Comparison of ENCODE assay signal across 30 cellular contexts in the genomic region with DNA sequence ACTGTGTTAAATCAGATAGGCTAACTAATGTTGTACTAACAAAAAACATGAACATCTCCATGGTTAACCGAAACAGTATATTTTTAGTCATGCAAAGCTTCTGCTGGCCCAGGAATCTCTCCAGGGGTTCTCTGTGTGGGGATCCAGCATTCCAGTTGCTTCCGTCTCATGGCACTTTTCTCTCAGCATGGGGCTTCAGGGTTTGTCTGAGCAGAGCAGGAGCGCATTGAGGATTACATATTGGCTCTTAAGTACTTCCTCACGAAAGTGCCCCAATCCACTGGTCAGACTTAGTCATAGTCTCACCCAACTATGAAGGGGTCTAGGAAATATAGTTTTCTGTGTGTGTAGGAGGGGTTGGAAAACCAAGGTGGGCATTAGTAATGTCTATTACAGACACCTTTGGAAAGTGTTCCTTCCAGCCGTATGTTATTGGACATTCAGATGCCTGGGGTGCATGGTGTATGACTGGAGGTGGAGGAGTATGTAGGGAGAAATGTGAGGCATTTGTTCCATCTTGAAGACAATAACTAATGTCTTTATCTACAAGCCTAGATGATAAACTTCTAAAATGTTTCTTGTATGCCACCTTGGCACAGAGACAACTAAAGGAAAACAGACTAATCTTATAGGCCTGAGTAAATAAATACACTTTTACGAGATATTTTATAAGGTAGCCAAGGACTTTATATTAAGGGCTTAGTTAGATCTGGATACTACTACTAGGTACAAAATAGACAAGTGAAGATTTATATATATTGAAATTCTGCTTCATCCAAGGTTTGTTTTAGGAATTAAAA.
DNase-seq lines count a peak whose midpoint lies in the region; FAIRE-seq and TF ChIP-seq lines count a peak whose summit lies in the region.
"Had no signal": no experiment of that assay in that cellular context is flagged by ENCODE, and none has a peak within 500 bp of the region (broad histone marks: within the 10 kb centered on the region; RNA-seq: fewer than 3 reads in every experiment).

No MANE protein-coding gene starts in this region.

- peak; percentile 27 for FAIRE-seq in islet of Langerhans (lab: Jason Lieb, UNC)
- FAIRE-seq in GM12891 (lab: Jason Lieb, UNC), result no peak
- FAIRE-seq: A549, G401.6, GM19239 had no signal

- H3K4me3 Mint-ChIP-seq in activated T-helper 2 cell treated with anti-CD3 and anti-CD28 coated beads, Interferon-gamma antibody, Interleukin-2, Interleukin-4, amounts not matched to agents 10 μg/mL and 5 μg/mL and 100 μg/mL, durations not matched to agents 14 hours and 24 hours and 36 hours (ENCODE audit: low read depth), result no peak overlapping the region
- H3K4me3 Mint-ChIP-seq: activated CD4-positive, alpha-beta T cell treated with anti-CD3 and anti-CD28 coated beads, Interleukin-2, amount 10 ng/mL, durations not matched to agents 7 days and 5 days; activated T-cell treated with anti-CD3 and anti-CD28 coated beads, Interleukin-2, amount 50 U/mL, for 24 hours; CD8-positive, alpha-beta memory T cell; naive B cell; stimulated activated naive CD8-positive, alpha-beta T cell treated with anti-CD3 and anti-CD28 coated beads, Interleukin-15, amount 100 ng/mL, for 72 hours had no signal

- TF ChIP-seq CTCF in A673 (conservative IDR thresholded peaks at IDR 0.05; ENCODE audit: low read depth, low read length), result no peak

- intact Hi-C loops in A673 (cut with micrococcal nuclease; ENCODE audit: unreplicated experiment), result no loop called here
- intact Hi-C loops in activated T-helper 2 cell treated with anti-CD3 and anti-CD28 coated beads, Interferon-gamma antibody, Interleukin-2, Interleukin-4, amounts not matched to agents 10 μg/mL and 5 μg/mL and 100 μg/mL, durations not matched to agents 14 hours and 24 hours and 36 hours (cut with micrococcal nuclease), result loop anchor here (10.0 kb wide), 1 partner anchor 89 kb away; no protein-coding TSS in a partner anchor

- peak; percentile 87 for DNase-seq in A673 (ENCODE audit: low spot score)
- peak; percentile 26 for DNase-seq in MG63
- peak; percentile 3 for DNase-seq in adipocyte (ENCODE audit: low read depth)
- no peak for DNase-seq in DMS 273 (lab: John Stamatoyannopoulos, UW; ENCODE audit: unreplicated experiment)
- DNase-seq in cerebellum (ENCODE audit: low spot score), result no peak
- no peak for DNase-seq in activated T-helper 2 cell treated with anti-CD3 and anti-CD28 coated beads, Interferon-gamma antibody, Interleukin-2, Interleukin-4, amounts not matched to agents 10 μg/mL and 5 μg/mL and 100 μg/mL, durations not matched to agents 14 hours and 24 hours and 36 hours (ENCODE audit: low spot score)
- DNase-seq in GM12891 (ENCODE audit: insufficient read length, low spot score), result no peak
- DNase-seq: activated CD4-positive, alpha-beta T cell treated with anti-CD3 and anti-CD28 coated beads, Interleukin-2, amount 10 ng/mL, durations not matched to agents 7 days and 5 days; activated naive CD4-positive, alpha-beta T cell treated with Interleukin-2 at 50 U/mL for 16 hours; activated T-cell treated with anti-CD3 and anti-CD28 coated beads, Interleukin-2, amount 50 U/mL, for 24 hours; amniotic stem cell; CD8-positive, alpha-beta memory T cell; cortex of kidney; foreskin fibroblast; H7; heart right ventricle; left lung; naive B cell; NCI-H1417 treated with DMSO at 0.1 percent for 48 hours; NCI-H2081 treated with DMSO at 0.1 percent for 48 hours; NCI-H446; NCI-H774; nucleus accumbens; stimulated activated naive CD8-positive, alpha-beta T cell treated with anti-CD3 and anti-CD28 coated beads, Interleukin-15, amount 100 ng/mL, for 72 hours had no signal

- H3K36me3 ChIP-seq in A673 (ENCODE audit: insufficient read depth, low read length, poor library complexity, severe bottlenecking) (no peaks in the 10 kb centered on the region), MG63 (no peaks in the 10 kb centered on the region), adipocyte (ENCODE audit: control insufficient read depth, insufficient read depth, low read length, severe bottlenecking) (no peaks in the 10 kb centered on the region)
- H3K36me3 ChIP-seq: heart right ventricle, left lung, WERI-Rb-1 had no signal

- BruUV-seq in A673 (replicated peaks; lab: Mats Ljungman, UMichigan), result no TSS peak

- POLR2A ChIA-PET in A673 (lab: Charles Lee; ENCODE audit: low non-redundant PET), result no interaction called here

- no peaks in the 10 kb centered on the region for H3K36me3 Mint-ChIP-seq in activated T-helper 2 cell treated with anti-CD3 and anti-CD28 coated beads, Interferon-gamma antibody, Interleukin-2, Interleukin-4, amounts not matched to agents 10 μg/mL and 5 μg/mL and 100 μg/mL, durations not matched to agents 14 hours and 24 hours and 36 hours (ENCODE audit: low read depth)
- H3K36me3 Mint-ChIP-seq: CD8-positive, alpha-beta memory T cell; naive B cell had no signal

- H3K4me1 ChIP-seq in A673 (ENCODE audit: insufficient read depth, low read length, poor library complexity, severe bottlenecking) (peaks cover 15% of the 10 kb centered on the region), adipocyte (ENCODE audit: control insufficient read depth, insufficient read depth, low read length) (peaks cover 15% of the 10 kb centered on the region)
- H3K4me1 ChIP-seq: A549, left lung had no signal

- H3K9me3 ChIP-seq in A673 (ENCODE audit: low read depth, low read length, poor library complexity, severe bottlenecking) (no peaks in the 10 kb centered on the region), MG63 (no peaks in the 10 kb centered on the region), adipocyte (ENCODE audit: control insufficient read depth, low read length) (no peaks in the 10 kb centered on the region)
- H3K9me3 ChIP-seq: A549, left lung had no signal

- no peaks in the 10 kb centered on the region for H3K9me3 Mint-ChIP-seq in activated T-helper 2 cell treated with anti-CD3 and anti-CD28 coated beads, Interferon-gamma antibody, Interleukin-2, Interleukin-4, amounts not matched to agents 10 μg/mL and 5 μg/mL and 100 μg/mL, durations not matched to agents 14 hours and 24 hours and 36 hours
- H3K9me3 Mint-ChIP-seq: activated CD4-positive, alpha-beta T cell treated with anti-CD3 and anti-CD28 coated beads, Interleukin-2, amount 10 ng/mL, durations not matched to agents 7 days and 5 days; activated T-cell treated with anti-CD3 and anti-CD28 coated beads, Interleukin-2, amount 50 U/mL, for 24 hours; CD8-positive, alpha-beta memory T cell; stimulated activated naive CD8-positive, alpha-beta T cell treated with anti-CD3 and anti-CD28 coated beads, Interleukin-15, amount 100 ng/mL, for 72 hours had no signal

- H3K4me3 ChIP-seq in A673 (ENCODE audit: low read depth, low read length, poor library complexity, severe bottlenecking) (no peak overlapping the region), MG63 (no peak overlapping the region), adipocyte (ENCODE audit: low read length) (no peak overlapping the region)
- H3K4me3 ChIP-seq: A549, heart right ventricle, left lung, skin epidermis had no signal

- H3K27me3 ChIP-seq in A673 (replicated peaks; ENCODE audit: insufficient read depth, low read depth, low read length, poor library complexity) (no peaks in the 10 kb centered on the region), MG63 (no peaks in the 10 kb centered on the region), adipocyte (replicated peaks; ENCODE audit: control insufficient read depth, insufficient read depth, low read length) (no peaks in the 10 kb centered on the region)
- H3K27me3 ChIP-seq: heart right ventricle, left lung had no signal

- no peak overlapping the region for H3K9ac ChIP-seq in adipocyte (ENCODE audit: low read length)

- H3K27me3 Mint-ChIP-seq in activated T-helper 2 cell treated with anti-CD3 and anti-CD28 coated beads, Interferon-gamma antibody, Interleukin-2, Interleukin-4, amounts not matched to agents 10 μg/mL and 5 μg/mL and 100 μg/mL, durations not matched to agents 14 hours and 24 hours and 36 hours (ENCODE audit: low read depth), result peaks cover 39% of the 10 kb centered on the region
- H3K27me3 Mint-ChIP-seq: CD8-positive, alpha-beta memory T cell; naive B cell; stimulated activated naive CD8-positive, alpha-beta T cell treated with anti-CD3 and anti-CD28 coated beads, Interleukin-15, amount 100 ng/mL, for 72 hours had no signal

- CTCF ChIA-PET in A673 (lab: Charles Lee), result no interaction called here

- no peaks in the 10 kb centered on the region for H3K4me1 Mint-ChIP-seq in activated T-helper 2 cell treated with anti-CD3 and anti-CD28 coated beads, Interferon-gamma antibody, Interleukin-2, Interleukin-4, amounts not matched to agents 10 μg/mL and 5 μg/mL and 100 μg/mL, durations not matched to agents 14 hours and 24 hours and 36 hours (ENCODE audit: low read depth)
- H3K4me1 Mint-ChIP-seq: activated CD4-positive, alpha-beta T cell treated with anti-CD3 and anti-CD28 coated beads, Interleukin-2, amount 10 ng/mL, durations not matched to agents 7 days and 5 days; CD8-positive, alpha-beta memory T cell; stimulated activated naive CD8-positive, alpha-beta T cell treated with anti-CD3 and anti-CD28 coated beads, Interleukin-15, amount 100 ng/mL, for 72 hours had no signal

- TF ChIP-seq POLR2A in GM12891 (IDR thresholded peaks at IDR 0.05; ENCODE audit: low read depth, low read length), result no peak

- H3K27ac Mint-ChIP-seq in activated T-helper 2 cell treated with anti-CD3 and anti-CD28 coated beads, Interferon-gamma antibody, Interleukin-2, Interleukin-4, amounts not matched to agents 10 μg/mL and 5 μg/mL and 100 μg/mL, durations not matched to agents 14 hours and 24 hours and 36 hours, result no peak overlapping the region
- H3K27ac Mint-ChIP-seq: activated CD4-positive, alpha-beta T cell treated with anti-CD3 and anti-CD28 coated beads, Interleukin-2, amount 10 ng/mL, durations not matched to agents 7 days and 5 days; activated T-cell treated with anti-CD3 and anti-CD28 coated beads, Interleukin-2, amount 50 U/mL, for 24 hours had no signal

- H3K27ac ChIP-seq in A673 (ENCODE audit: low read depth, low read length, poor library complexity, severe bottlenecking), result no peak overlapping the region
- H3K27ac ChIP-seq: A549, heart right ventricle, left lung, skin epidermis, WERI-Rb-1 had no signal

TF ChIP-seq in GM12891, 5 proteins besides CTCF, POLR2A, EP300 and RAD21:
- TF ChIP-seq SPI1 (IDR thresholded peaks at IDR 0.05; ENCODE audit: low read depth, low read length) (no peak), TAF1 (IDR thresholded peaks at IDR 0.05; ENCODE audit: low read depth, low read length) (no peak), PAX5 (IDR thresholded peaks at IDR 0.05; ENCODE audit: insufficient read depth, low read length, severe bottlenecking) (no peak), POU2F2 (IDR thresholded peaks at IDR 0.05; ENCODE audit: low read depth, low read length) (no peak), POLR2AphosphoS5 (IDR thresholded peaks at IDR 0.05; ENCODE audit: low read depth, low read length) (no peak)

Comparison
In these comparisons a context has a peak if more than half of its experiments do, and no peak if none do; other contexts are left out.
1. DNase-seq: peak in A673 (single experiment), MG63 (single experiment) and adipocyte (single experiment); none in DMS 273 (single experiment), cerebellum (single experiment), activated T-helper 2 cell treated with anti-CD3 and anti-CD28 coated beads, Interferon-gamma antibody, Interleukin-2, Interleukin-4, amounts not matched to agents 10 μg/mL and 5 μg/mL and 100 μg/mL, durations not matched to agents 14 hours and 24 hours and 36 hours (single experiment) and GM12891 (single experiment).